Comparison of ENCODE assay signal across 9 cellular contexts in genomic region chr17:72465191-72466024, GRCh38.
DNase-seq lines count a peak whose midpoint lies in the region; ATAC-seq lines count a peak whose summit lies in the region.
"Had no signal": no experiment of that assay in that cellular context is flagged by ENCODE, and none has a peak within 500 bp of the region (broad histone marks: within the 10 kb centered on the region; RNA-seq: fewer than 3 reads in every experiment).

No MANE protein-coding gene starts in this region.

- H3K36me3 ChIP-seq in adipocyte (ENCODE audit: control insufficient read depth, insufficient read depth, low read length, severe bottlenecking) (no peaks in the 10 kb centered on the region), mesodermal cell (ENCODE audit: control insufficient read depth, insufficient read depth, low read length) (no peaks in the 10 kb centered on the region)

- WGBS in mesodermal cell (ENCODE audit: insufficient coverage in 2 of 2), 2 experiments = 60 to 69% methylated on average over 10 to 13 of the region's 18 CpGs

- ATAC-seq in GM18873 (IDR thresholded peaks at IDR 0.05; ENCODE audit: low FRiP score, unreplicated experiment) = peak; percentile 34
- peak; percentile 35 for ATAC-seq in HG03378 (IDR thresholded peaks at IDR 0.05; ENCODE audit: unreplicated experiment)
- ATAC-seq in GM19035 (IDR thresholded peaks at IDR 0.05; ENCODE audit: unreplicated experiment) = no peak
- no peak for ATAC-seq in HG03025 (IDR thresholded peaks at IDR 0.05; ENCODE audit: low FRiP score, unreplicated experiment)

- DNase-seq in adipocyte (ENCODE audit: low read depth) (peak; percentile 73), CD1c-positive myeloid dendritic cell (ENCODE audit: extremely low spot score) (no peak), SKM-1 (lab: John Stamatoyannopoulos, UW; ENCODE audit: unreplicated experiment) (no peak)

- H3K27ac ChIP-seq in mesodermal cell (ENCODE audit: low read depth, low read length, severe bottlenecking) = peak overlapping the region; percentile 74

- no peak overlapping the region for H3K9ac ChIP-seq in adipocyte (ENCODE audit: low read length)

- H3K4me1 ChIP-seq in adipocyte (ENCODE audit: control insufficient read depth, insufficient read depth, low read length) (peaks cover 23% of the 10 kb centered on the region), mesodermal cell (ENCODE audit: control insufficient read depth, insufficient read depth, low read length, poor library complexity, severe bottlenecking) (peaks cover 37% of the 10 kb centered on the region)

- no peaks in the 10 kb centered on the region for H3K9me3 ChIP-seq in adipocyte (ENCODE audit: control insufficient read depth, low read length)
- H3K9me3 ChIP-seq in mesodermal cell (ENCODE audit: control insufficient read depth, low read length) = peaks cover 7% of the 10 kb centered on the region

- no peaks in the 10 kb centered on the region for H3K27me3 ChIP-seq in adipocyte (replicated peaks; ENCODE audit: control insufficient read depth, insufficient read depth, low read length)

- H3K4me3 ChIP-seq in adipocyte (ENCODE audit: low read length) (no peak overlapping the region), mesodermal cell (ENCODE audit: extremely low read depth, insufficient read depth, low read length, poor library complexity, severe bottlenecking) (no peak overlapping the region)
- H3K4me3 ChIP-seq: skin epidermis had no signal

Comparison
In these comparisons a context has a peak if more than half of its experiments do, and no peak if none do; other contexts are left out.
1. ATAC-seq: peak in GM18873 (single experiment) and HG03378 (single experiment); none in GM19035 (single experiment) and HG03025 (single experiment).